In the genomic region with DNA sequence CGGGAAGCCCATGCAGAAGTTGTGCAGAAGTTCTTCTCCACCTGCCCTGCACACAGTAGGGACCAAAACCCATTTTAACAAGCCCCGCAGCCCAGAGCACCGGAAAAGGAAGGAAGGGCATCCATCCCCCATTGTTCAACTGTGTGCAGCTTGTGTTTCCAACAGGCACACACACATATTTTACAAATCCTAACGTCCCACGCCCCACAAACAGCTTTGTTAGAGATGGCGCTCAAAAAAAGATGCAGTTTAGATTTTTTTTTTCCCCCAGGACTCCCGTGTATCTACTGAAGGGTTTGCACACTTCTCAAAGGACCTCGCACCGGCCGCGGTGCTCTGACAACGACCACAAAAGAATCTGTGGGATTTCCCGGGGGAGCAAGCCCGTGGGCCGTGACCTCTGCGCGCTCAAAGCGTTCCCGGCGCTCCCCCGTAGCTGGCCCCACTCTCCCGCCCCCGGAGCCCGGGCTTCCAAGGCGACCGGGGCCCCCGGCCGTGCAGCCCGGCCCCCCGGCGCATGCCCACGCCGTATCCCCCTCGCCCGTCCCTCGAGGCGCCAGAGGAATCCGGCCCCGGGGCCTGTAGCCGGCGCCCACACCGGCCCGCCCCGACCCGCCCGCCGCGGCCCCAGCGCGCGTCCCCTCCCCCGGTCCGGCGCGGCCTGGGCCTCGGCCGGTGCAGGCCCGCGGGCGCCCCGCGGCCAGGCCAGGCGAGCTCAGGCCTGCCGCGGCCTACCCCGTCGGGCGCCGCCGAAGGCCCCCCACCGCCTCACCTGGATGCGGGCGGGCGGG, we compare ENCODE assay signal across 1 cellular context.
TF ChIP-seq lines count a peak whose summit lies in the region.

No MANE protein-coding gene starts in this region.

TF ChIP-seq in GM23338, 12 proteins besides CTCF, POLR2A, EP300 and RAD21 (continued from another document):
- TF ChIP-seq, protein P1, sequence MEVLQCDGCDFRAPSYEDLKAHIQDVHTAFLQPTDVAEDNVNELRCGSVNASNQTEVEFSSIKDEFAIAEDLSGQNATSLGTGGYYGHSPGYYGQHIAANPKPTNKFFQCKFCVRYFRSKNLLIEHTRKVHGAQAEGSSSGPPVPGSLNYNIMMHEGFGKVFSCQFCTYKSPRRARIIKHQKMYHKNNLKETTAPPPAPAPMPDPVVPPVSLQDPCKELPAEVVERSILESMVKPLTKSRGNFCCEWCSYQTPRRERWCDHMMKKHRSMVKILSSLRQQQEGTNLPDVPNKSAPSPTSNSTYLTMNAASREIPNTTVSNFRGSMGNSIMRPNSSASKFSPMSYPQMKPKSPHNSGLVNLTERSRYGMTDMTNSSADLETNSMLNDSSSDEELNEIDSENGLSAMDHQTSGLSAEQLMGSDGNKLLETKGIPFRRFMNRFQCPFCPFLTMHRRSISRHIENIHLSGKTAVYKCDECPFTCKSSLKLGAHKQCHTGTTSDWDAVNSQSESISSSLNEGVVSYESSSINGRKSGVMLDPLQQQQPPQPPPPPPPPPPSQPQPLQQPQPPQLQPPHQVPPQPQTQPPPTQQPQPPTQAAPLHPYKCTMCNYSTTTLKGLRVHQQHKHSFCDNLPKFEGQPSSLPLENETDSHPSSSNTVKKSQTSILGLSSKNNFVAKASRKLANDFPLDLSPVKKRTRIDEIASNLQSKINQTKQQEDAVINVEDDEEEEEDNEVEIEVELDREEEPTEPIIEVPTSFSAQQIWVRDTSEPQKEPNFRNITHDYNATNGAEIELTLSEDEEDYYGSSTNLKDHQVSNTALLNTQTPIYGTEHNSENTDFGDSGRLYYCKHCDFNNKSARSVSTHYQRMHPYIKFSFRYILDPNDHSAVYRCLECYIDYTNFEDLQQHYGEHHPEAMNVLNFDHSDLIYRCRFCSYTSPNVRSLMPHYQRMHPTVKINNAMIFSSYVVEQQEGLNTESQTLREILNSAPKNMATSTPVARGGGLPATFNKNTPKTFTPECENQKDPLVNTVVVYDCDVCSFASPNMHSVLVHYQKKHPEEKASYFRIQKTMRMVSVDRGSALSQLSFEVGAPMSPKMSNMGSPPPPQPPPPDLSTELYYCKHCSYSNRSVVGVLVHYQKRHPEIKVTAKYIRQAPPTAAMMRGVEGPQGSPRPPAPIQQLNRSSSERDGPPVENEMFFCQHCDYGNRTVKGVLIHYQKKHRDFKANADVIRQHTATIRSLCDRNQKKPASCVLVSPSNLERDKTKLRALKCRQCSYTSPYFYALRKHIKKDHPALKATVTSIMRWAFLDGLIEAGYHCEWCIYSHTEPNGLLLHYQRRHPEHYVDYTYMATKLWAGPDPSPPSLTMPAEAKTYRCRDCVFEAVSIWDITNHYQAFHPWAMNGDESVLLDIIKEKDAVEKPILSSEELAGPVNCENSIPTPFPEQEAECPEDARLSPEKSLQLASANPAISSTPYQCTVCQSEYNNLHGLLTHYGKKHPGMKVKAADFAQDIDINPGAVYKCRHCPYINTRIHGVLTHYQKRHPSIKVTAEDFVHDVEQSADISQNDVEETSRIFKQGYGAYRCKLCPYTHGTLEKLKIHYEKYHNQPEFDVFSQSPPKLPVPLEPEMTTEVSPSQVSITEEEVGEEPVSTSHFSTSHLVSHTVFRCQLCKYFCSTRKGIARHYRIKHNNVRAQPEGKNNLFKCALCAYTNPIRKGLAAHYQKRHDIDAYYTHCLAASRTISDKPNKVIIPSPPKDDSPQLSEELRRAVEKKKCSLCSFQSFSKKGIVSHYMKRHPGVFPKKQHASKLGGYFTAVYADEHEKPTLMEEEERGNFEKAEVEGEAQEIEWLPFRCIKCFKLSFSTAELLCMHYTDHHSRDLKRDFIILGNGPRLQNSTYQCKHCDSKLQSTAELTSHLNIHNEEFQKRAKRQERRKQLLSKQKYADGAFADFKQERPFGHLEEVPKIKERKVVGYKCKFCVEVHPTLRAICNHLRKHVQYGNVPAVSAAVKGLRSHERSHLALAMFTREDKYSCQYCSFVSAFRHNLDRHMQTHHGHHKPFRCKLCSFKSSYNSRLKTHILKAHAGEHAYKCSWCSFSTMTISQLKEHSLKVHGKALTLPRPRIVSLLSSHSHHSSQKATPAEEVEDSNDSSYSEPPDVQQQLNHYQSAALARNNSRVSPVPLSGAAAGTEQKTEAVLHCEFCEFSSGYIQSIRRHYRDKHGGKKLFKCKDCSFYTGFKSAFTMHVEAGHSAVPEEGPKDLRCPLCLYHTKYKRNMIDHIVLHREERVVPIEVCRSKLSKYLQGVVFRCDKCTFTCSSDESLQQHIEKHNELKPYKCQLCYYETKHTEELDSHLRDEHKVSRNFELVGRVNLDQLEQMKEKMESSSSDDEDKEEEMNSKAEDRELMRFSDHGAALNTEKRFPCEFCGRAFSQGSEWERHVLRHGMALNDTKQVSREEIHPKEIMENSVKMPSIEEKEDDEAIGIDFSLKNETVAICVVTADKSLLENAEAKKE (CRISPR knock-in tag; IDR thresholded peaks at IDR 0.05), result no peak
- TF ChIP-seq ZNF114 (CRISPR knock-in tag; IDR thresholded peaks at IDR 0.05) (no peak), POLR2AphosphoS5 (IDR thresholded peaks at IDR 0.05; ENCODE audit: low read depth) (no peak), JUNB (IDR thresholded peaks at IDR 0.05; ENCODE audit: unreplicated experiment) (no peak), ZNF331 (CRISPR knock-in tag; IDR thresholded peaks at IDR 0.05; ENCODE audit: low read depth) (no peak), NANOG (IDR thresholded peaks at IDR 0.05; ENCODE audit: borderline replicate concordance) (no peak), EZH2phosphoT487 (IDR thresholded peaks at IDR 0.05; ENCODE audit: unreplicated experiment) (no peak), STAT1 (IDR thresholded peaks at IDR 0.05; ENCODE audit: unreplicated experiment) (no peak), CREB1 (CRISPR knock-in tag; IDR thresholded peaks at IDR 0.05; ENCODE audit: low read depth) (no peak)
- TF ChIP-seq, protein P2, sequence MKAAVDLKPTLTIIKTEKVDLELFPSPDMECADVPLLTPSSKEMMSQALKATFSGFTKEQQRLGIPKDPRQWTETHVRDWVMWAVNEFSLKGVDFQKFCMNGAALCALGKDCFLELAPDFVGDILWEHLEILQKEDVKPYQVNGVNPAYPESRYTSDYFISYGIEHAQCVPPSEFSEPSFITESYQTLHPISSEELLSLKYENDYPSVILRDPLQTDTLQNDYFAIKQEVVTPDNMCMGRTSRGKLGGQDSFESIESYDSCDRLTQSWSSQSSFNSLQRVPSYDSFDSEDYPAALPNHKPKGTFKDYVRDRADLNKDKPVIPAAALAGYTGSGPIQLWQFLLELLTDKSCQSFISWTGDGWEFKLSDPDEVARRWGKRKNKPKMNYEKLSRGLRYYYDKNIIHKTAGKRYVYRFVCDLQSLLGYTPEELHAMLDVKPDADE (IDR thresholded peaks at IDR 0.05), result no peak
- TF ChIP-seq, protein P3, sequence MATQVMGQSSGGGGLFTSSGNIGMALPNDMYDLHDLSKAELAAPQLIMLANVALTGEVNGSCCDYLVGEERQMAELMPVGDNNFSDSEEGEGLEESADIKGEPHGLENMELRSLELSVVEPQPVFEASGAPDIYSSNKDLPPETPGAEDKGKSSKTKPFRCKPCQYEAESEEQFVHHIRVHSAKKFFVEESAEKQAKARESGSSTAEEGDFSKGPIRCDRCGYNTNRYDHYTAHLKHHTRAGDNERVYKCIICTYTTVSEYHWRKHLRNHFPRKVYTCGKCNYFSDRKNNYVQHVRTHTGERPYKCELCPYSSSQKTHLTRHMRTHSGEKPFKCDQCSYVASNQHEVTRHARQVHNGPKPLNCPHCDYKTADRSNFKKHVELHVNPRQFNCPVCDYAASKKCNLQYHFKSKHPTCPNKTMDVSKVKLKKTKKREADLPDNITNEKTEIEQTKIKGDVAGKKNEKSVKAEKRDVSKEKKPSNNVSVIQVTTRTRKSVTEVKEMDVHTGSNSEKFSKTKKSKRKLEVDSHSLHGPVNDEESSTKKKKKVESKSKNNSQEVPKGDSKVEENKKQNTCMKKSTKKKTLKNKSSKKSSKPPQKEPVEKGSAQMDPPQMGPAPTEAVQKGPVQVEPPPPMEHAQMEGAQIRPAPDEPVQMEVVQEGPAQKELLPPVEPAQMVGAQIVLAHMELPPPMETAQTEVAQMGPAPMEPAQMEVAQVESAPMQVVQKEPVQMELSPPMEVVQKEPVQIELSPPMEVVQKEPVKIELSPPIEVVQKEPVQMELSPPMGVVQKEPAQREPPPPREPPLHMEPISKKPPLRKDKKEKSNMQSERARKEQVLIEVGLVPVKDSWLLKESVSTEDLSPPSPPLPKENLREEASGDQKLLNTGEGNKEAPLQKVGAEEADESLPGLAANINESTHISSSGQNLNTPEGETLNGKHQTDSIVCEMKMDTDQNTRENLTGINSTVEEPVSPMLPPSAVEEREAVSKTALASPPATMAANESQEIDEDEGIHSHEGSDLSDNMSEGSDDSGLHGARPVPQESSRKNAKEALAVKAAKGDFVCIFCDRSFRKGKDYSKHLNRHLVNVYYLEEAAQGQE (IDR thresholded peaks at IDR 0.05; ENCODE audit: unreplicated experiment), result no peak
